In the genomic region with DNA sequence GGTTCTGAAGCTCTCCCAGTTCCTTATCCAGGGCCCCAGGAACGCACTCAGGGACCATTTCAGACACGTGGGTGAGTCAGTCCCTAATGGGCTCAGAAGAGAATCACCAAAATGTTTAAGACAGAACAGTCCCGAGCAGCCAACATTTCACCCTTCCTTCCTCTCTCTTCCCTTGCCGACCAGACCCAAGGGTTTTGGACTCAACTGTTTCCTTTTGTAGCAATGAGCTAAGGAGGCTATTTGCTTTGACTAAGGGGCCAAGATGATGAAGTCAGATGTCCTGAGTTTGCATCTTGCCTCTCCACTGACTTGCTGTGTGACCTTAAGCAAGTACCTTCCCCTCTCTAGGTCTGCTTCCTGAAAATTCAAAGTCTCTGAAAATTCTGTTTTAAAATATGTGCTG, we compare ENCODE assay signal across 1 cellular context.
TF ChIP-seq lines count a peak whose summit lies in the region.

No MANE protein-coding gene starts in this region.

TF ChIP-seq in WTC11, 78 proteins besides CTCF, POLR2A, EP300 and RAD21 (continued from another document):
- TF ChIP-seq, protein P1, sequence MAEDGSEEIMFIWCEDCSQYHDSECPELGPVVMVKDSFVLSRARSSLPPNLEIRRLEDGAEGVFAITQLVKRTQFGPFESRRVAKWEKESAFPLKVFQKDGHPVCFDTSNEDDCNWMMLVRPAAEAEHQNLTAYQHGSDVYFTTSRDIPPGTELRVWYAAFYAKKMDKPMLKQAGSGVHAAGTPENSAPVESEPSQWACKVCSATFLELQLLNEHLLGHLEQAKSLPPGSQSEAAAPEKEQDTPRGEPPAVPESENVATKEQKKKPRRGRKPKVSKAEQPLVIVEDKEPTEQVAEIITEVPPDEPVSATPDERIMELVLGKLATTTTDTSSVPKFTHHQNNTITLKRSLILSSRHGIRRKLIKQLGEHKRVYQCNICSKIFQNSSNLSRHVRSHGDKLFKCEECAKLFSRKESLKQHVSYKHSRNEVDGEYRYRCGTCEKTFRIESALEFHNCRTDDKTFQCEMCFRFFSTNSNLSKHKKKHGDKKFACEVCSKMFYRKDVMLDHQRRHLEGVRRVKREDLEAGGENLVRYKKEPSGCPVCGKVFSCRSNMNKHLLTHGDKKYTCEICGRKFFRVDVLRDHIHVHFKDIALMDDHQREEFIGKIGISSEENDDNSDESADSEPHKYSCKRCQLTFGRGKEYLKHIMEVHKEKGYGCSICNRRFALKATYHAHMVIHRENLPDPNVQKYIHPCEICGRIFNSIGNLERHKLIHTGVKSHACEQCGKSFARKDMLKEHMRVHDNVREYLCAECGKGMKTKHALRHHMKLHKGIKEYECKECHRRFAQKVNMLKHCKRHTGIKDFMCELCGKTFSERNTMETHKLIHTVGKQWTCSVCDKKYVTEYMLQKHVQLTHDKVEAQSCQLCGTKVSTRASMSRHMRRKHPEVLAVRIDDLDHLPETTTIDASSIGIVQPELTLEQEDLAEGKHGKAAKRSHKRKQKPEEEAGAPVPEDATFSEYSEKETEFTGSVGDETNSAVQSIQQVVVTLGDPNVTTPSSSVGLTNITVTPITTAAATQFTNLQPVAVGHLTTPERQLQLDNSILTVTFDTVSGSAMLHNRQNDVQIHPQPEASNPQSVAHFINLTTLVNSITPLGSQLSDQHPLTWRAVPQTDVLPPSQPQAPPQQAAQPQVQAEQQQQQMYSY (CRISPR knock-in tag; IDR thresholded peaks at IDR 0.05) = no peak
- no peak for TF ChIP-seq NR3C1 (CRISPR knock-in tag; conservative IDR thresholded peaks at IDR 0.05; ENCODE audit: low read depth)
- no peak for TF ChIP-seq GABPB1 (CRISPR knock-in tag; IDR thresholded peaks at IDR 0.05)
